In genomic region chr7:117119192-117119924, GRCh38 we compare ENCODE assay signal across 8 cellular contexts.
DNase-seq lines count a peak whose midpoint lies in the region; ATAC-seq, FAIRE-seq and TF ChIP-seq lines count a peak whose summit lies in the region.

No MANE protein-coding gene starts in this region.

- intact Hi-C loops in activated T-helper 1 cell treated with anti-CD3 and anti-CD28 coated beads, Interleukin-12 subunit alpha, Interleukin-12 subunit beta, Interleukin-2, Interleukin-4 antibody, amounts not matched to agents 30 ng/mL and 10 ng/mL and 1 ng/mL, durations not matched to agents 14 hours and 24 hours and 36 hours (cut with micrococcal nuclease): loop anchor here (1.0 to 2.0 kb wide), 2 partner anchors 134 to 189 kb away; no protein-coding TSS in a partner anchor
- intact Hi-C loops in tibial artery (cut with DNase I; ENCODE audit: low total_unique reads): loop anchor here (2.0 to 5.0 kb wide), 2 partner anchors 133 to 187 kb away; no protein-coding TSS in a partner anchor

- peaks cover 0 to 10% (median 0%) of the 10 kb centered on the region in 3 donors for H3K36me3 ChIP-seq in tibial artery

- peak in 2 of 3 donors; percentile 49 to 56 for TF ChIP-seq CTCF in omental fat pad (IDR thresholded peaks at IDR 0.05)
- TF ChIP-seq CTCF in tibial artery (IDR thresholded peaks at IDR 0.05): peak; percentile 80 to 90

- H3K36me3 Mint-ChIP-seq in activated T-helper 1 cell treated with anti-CD3 and anti-CD28 coated beads, Interleukin-12 subunit alpha, Interleukin-12 subunit beta, Interleukin-2, Interleukin-4 antibody, amounts not matched to agents 30 ng/mL and 10 ng/mL and 1 ng/mL, durations not matched to agents 14 hours and 24 hours and 36 hours (ENCODE audit: low read depth): no peaks in the 10 kb centered on the region

- no peaks in the 10 kb centered on the region for H3K9me3 Mint-ChIP-seq in activated T-helper 1 cell treated with anti-CD3 and anti-CD28 coated beads, Interleukin-12 subunit alpha, Interleukin-12 subunit beta, Interleukin-2, Interleukin-4 antibody, amounts not matched to agents 30 ng/mL and 10 ng/mL and 1 ng/mL, durations not matched to agents 14 hours and 24 hours and 36 hours

- ATAC-seq in omental fat pad (ENCODE audit: low FRiP score): no peak
- ATAC-seq in HG03039 (IDR thresholded peaks at IDR 0.05; ENCODE audit: unreplicated experiment): no peak

- H3K4me3 ChIP-seq in tibial artery: no peak overlapping the region

- peaks cover 0 to 36% (median 5%) of the 10 kb centered on the region in 4 donors for H3K4me1 ChIP-seq in tibial artery

- H3K27me3 Mint-ChIP-seq in activated T-helper 1 cell treated with anti-CD3 and anti-CD28 coated beads, Interleukin-12 subunit alpha, Interleukin-12 subunit beta, Interleukin-2, Interleukin-4 antibody, amounts not matched to agents 30 ng/mL and 10 ng/mL and 1 ng/mL, durations not matched to agents 14 hours and 24 hours and 36 hours (ENCODE audit: insufficient read depth): peaks cover 28% of the 10 kb centered on the region

- H3K4me1 Mint-ChIP-seq in activated T-helper 1 cell treated with anti-CD3 and anti-CD28 coated beads, Interleukin-12 subunit alpha, Interleukin-12 subunit beta, Interleukin-2, Interleukin-4 antibody, amounts not matched to agents 30 ng/mL and 10 ng/mL and 1 ng/mL, durations not matched to agents 14 hours and 24 hours and 36 hours (ENCODE audit: low read depth): no peaks in the 10 kb centered on the region

- FAIRE-seq in RCC 7860 (lab: Jason Lieb, UNC): peak; percentile 70

- no peak overlapping the region for H3K27ac ChIP-seq in tibial artery

- H3K27ac Mint-ChIP-seq in activated T-helper 1 cell treated with anti-CD3 and anti-CD28 coated beads, Interleukin-12 subunit alpha, Interleukin-12 subunit beta, Interleukin-2, Interleukin-4 antibody, amounts not matched to agents 30 ng/mL and 10 ng/mL and 1 ng/mL, durations not matched to agents 14 hours and 24 hours and 36 hours: no peak overlapping the region

- H3K4me3 Mint-ChIP-seq in activated T-helper 1 cell treated with anti-CD3 and anti-CD28 coated beads, Interleukin-12 subunit alpha, Interleukin-12 subunit beta, Interleukin-2, Interleukin-4 antibody, amounts not matched to agents 30 ng/mL and 10 ng/mL and 1 ng/mL, durations not matched to agents 14 hours and 24 hours and 36 hours: no peak overlapping the region

- H3K27me3 ChIP-seq in tibial artery: no peaks in the 10 kb centered on the region

- DNase-seq in GDM1 (lab: John Stamatoyannopoulos, UW) (peak; percentile 57), HuH-7 (ENCODE audit: low spot score) (peak; percentile 26), RCC 7860 (ENCODE audit: low spot score) (peak; percentile 58), foreskin melanocyte (peak; percentile 63), omental fat pad (ENCODE audit: low spot score) (peak; percentile 82), tibial artery (peak; percentile 86 to 88)
- peak; percentile 42 for DNase-seq in activated T-helper 1 cell treated with anti-CD3 and anti-CD28 coated beads, Interleukin-12 subunit alpha, Interleukin-12 subunit beta, Interleukin-2, Interleukin-4 antibody, amounts not matched to agents 30 ng/mL and 10 ng/mL and 1 ng/mL, durations not matched to agents 14 hours and 24 hours and 36 hours (ENCODE audit: low spot score)

- H3K9me3 ChIP-seq in tibial artery: no peaks in the 10 kb centered on the region

Comparison
In these comparisons a context has a peak if more than half of its experiments do, and no peak if none do; other contexts are left out.
1. DNase-seq: peak in every context shown above with its lines; median percentile 87 in tibial artery; 82 in omental fat pad; 63 in foreskin melanocyte; 58 in RCC 7860; 57 in GDM1; 42 in activated T-helper 1 cell treated with anti-CD3 and anti-CD28 coated beads, Interleukin-12 subunit alpha, Interleukin-12 subunit beta, Interleukin-2, Interleukin-4 antibody, amounts not matched to agents 30 ng/mL and 10 ng/mL and 1 ng/mL, durations not matched to agents 14 hours and 24 hours and 36 hours; 26 in HuH-7.